20 cellular contexts compared by ENCODE assay signal in the genomic region with DNA sequence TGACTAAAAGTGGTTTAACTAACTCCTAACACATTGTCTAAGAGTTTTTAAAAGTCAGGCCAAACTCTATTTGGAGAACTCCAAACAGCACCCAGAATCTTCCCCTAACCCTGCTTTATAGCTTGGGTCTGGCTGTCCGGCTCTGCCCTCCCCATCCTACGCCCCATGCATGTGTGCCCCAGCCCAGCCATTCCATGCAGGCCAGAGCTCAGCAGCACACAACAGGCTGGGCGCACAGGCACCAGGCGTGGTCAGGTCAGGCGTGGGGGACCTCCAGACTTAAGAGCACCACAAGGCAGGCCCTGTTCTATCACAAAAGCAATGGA. TPM values are rescaled to one million over a fixed set of nuclear protein-coding genes. Genes with fewer than 3 reads are reported as not detected.
DNase-seq lines count a peak whose midpoint lies in the region; ATAC-seq, FAIRE-seq and TF ChIP-seq lines count a peak whose summit lies in the region.
"Had no signal": no experiment of that assay in that cellular context is flagged by ENCODE, and none has a peak within 500 bp of the region (broad histone marks: within the 10 kb centered on the region; RNA-seq: fewer than 3 reads in every experiment).

No MANE protein-coding gene starts in this region.

- H3K27ac ChIP-seq in left ventricle myocardium inferior (replicated peaks) (peak overlapping the region; percentile 79), astrocyte (ENCODE audit: low read depth, low read length) (peak overlapping the region; percentile 57), hepatocyte (peak overlapping the region; percentile 82)
- H3K27ac ChIP-seq in effector memory CD4-positive, alpha-beta T cell (ENCODE audit: insufficient read depth, low read length, poor library complexity, severe bottlenecking) = no peak overlapping the region
- H3K27ac ChIP-seq: KMS-11 had no signal

- peak overlapping the region; percentile 60 for H3K4me3 Mint-ChIP-seq in astrocyte (ENCODE audit: unreplicated experiment)
- H3K4me3 Mint-ChIP-seq in stimulated activated naive B cell treated with anti-CD40 and anti-IgM and Interleukin-4, amounts not matched to agents 10 μg/mL and 1 μg/mL and 100 μg/mL, for 72 hours = no peak overlapping the region
- H3K4me3 Mint-ChIP-seq: CD8-positive, alpha-beta T cell had no signal

- H3K36me3 ChIP-seq in left ventricle myocardium inferior = no peaks in the 10 kb centered on the region
- H3K36me3 ChIP-seq in astrocyte (ENCODE audit: insufficient read depth, low read length) = no peaks in the 10 kb centered on the region
- H3K36me3 ChIP-seq in hepatocyte (replicated peaks; ENCODE audit: insufficient read depth, low read depth) = no peaks in the 10 kb centered on the region
- no peaks in the 10 kb centered on the region for H3K36me3 ChIP-seq in effector memory CD4-positive, alpha-beta T cell (ENCODE audit: control insufficient read depth, insufficient read depth, low read length)
- H3K36me3 ChIP-seq: upper lobe of left lung had no signal

- no peaks in the 10 kb centered on the region for H3K9me3 Mint-ChIP-seq in astrocyte (ENCODE audit: unreplicated experiment)
- H3K9me3 Mint-ChIP-seq in stimulated activated naive B cell treated with anti-CD40 and anti-IgM and Interleukin-4, amounts not matched to agents 10 μg/mL and 1 μg/mL and 100 μg/mL, for 72 hours = no peaks in the 10 kb centered on the region
- H3K9me3 Mint-ChIP-seq: CD8-positive, alpha-beta T cell had no signal

- TF ChIP-seq CTCF in left ventricle myocardium inferior (IDR thresholded peaks at IDR 0.05; ENCODE audit: borderline replicate concordance) (no peak), astrocyte (IDR thresholded peaks at IDR 0.05; ENCODE audit: insufficient read depth, low read depth, low read length) (no peak), hepatocyte (IDR thresholded peaks at IDR 0.05; ENCODE audit: poor library complexity) (no peak)

- peak overlapping the region; percentile 61 for H3K9ac ChIP-seq in astrocyte (ENCODE audit: low read length)
- H3K9ac ChIP-seq: KMS-11 had no signal

- H4K20me1 ChIP-seq in astrocyte (ENCODE audit: insufficient read depth, low read length) (peaks cover 73% of the 10 kb centered on the region), hepatocyte (ENCODE audit: insufficient read depth, poor library complexity, severe bottlenecking) (peaks cover 9% of the 10 kb centered on the region)

- no peaks in the 10 kb centered on the region for H3K9me2 ChIP-seq in hepatocyte (replicated peaks; ENCODE audit: insufficient read depth)

- no peaks in the 10 kb centered on the region for H3K27me3 Mint-ChIP-seq in astrocyte (ENCODE audit: low read depth, unreplicated experiment)
- H3K27me3 Mint-ChIP-seq in stimulated activated naive B cell treated with anti-CD40 and anti-IgM and Interleukin-4, amounts not matched to agents 10 μg/mL and 1 μg/mL and 100 μg/mL, for 72 hours = peaks cover 8 to 27% of the 10 kb centered on the region in 2 donors

- peak overlapping the region; percentile 100 for H3K27ac Mint-ChIP-seq in astrocyte (ENCODE audit: unreplicated experiment)
- H3K27ac Mint-ChIP-seq in stimulated activated naive B cell treated with anti-CD40 and anti-IgM and Interleukin-4, amounts not matched to agents 10 μg/mL and 1 μg/mL and 100 μg/mL, for 72 hours = peak overlapping the region; percentile 53
- H3K27ac Mint-ChIP-seq: CD8-positive, alpha-beta T cell had no signal

- H3K4me1 Mint-ChIP-seq in astrocyte (ENCODE audit: low read depth, unreplicated experiment) = peaks cover 86% of the 10 kb centered on the region
- peaks cover 11 to 18% of the 10 kb centered on the region in 2 donors for H3K4me1 Mint-ChIP-seq in stimulated activated naive B cell treated with anti-CD40 and anti-IgM and Interleukin-4, amounts not matched to agents 10 μg/mL and 1 μg/mL and 100 μg/mL, for 72 hours

- peaks cover 99% of the 10 kb centered on the region for H3K79me2 ChIP-seq in astrocyte (ENCODE audit: insufficient read depth, low read length)
- H3K79me2 ChIP-seq in hepatocyte = peaks cover 97% of the 10 kb centered on the region

- TF ChIP-seq POLR2A in GM12891 (IDR thresholded peaks at IDR 0.05; ENCODE audit: low read depth, low read length) = no peak

- FAIRE-seq in astrocyte (lab: Jason Lieb, UNC) (no peak), GM12891 (lab: Jason Lieb, UNC) (no peak)

- peaks cover 10% of the 10 kb centered on the region for H3K36me3 Mint-ChIP-seq in astrocyte (ENCODE audit: low read depth, unreplicated experiment)
- no peaks in the 10 kb centered on the region for H3K36me3 Mint-ChIP-seq in stimulated activated naive B cell treated with anti-CD40 and anti-IgM and Interleukin-4, amounts not matched to agents 10 μg/mL and 1 μg/mL and 100 μg/mL, for 72 hours
- H3K36me3 Mint-ChIP-seq: CD8-positive, alpha-beta T cell had no signal

- 89% methylated on average over 5 of the region's 5 CpGs for WGBS in hepatocyte (ENCODE audit: low lambda C conversion rate, missing lambda C conversion rate)

- intact Hi-C loops in left ventricle myocardium inferior (cut with micrococcal nuclease) (no loop called here), left cardiac atrium (cut with DNase I) (no loop called here)

- H3K9me3 ChIP-seq in left ventricle myocardium inferior (replicated peaks) = no peaks in the 10 kb centered on the region
- no peaks in the 10 kb centered on the region for H3K9me3 ChIP-seq in astrocyte (ENCODE audit: insufficient read depth, low read depth, low read length)
- H3K9me3 ChIP-seq in hepatocyte (ENCODE audit: low read depth) = no peaks in the 10 kb centered on the region
- H3K9me3 ChIP-seq in effector memory CD4-positive, alpha-beta T cell (ENCODE audit: control insufficient read depth, low read length) = no peaks in the 10 kb centered on the region
- H3K9me3 ChIP-seq: SJSA1, upper lobe of left lung had no signal

- H3K4me1 ChIP-seq in left ventricle myocardium inferior (peaks cover 78% of the 10 kb centered on the region), astrocyte (ENCODE audit: insufficient read depth, low read length) (peaks cover 48% of the 10 kb centered on the region), hepatocyte (ENCODE audit: insufficient read depth) (peaks cover 24% of the 10 kb centered on the region)
- H3K4me1 ChIP-seq in effector memory CD4-positive, alpha-beta T cell (ENCODE audit: control insufficient read depth, insufficient read depth, low read length, poor library complexity, severe bottlenecking) = no peaks in the 10 kb centered on the region

- H3K4me3 ChIP-seq in left ventricle myocardium inferior (no peak overlapping the region), astrocyte (ENCODE audit: insufficient read depth, low read depth, low read length) (no peak overlapping the region), hepatocyte (no peak overlapping the region)
- no peak overlapping the region for H3K4me3 ChIP-seq in effector memory CD4-positive, alpha-beta T cell (ENCODE audit: insufficient read depth, low read depth, low read length, poor library complexity, severe bottlenecking)
- H3K4me3 ChIP-seq: SJSA1, upper lobe of left lung had no signal

- H2AFZ ChIP-seq in astrocyte (ENCODE audit: low read depth, low read length) (no peak overlapping the region), hepatocyte (no peak overlapping the region)

- peak overlapping the region; percentile 58 for H3K4me2 ChIP-seq in astrocyte (ENCODE audit: low read length)
- no peak overlapping the region for H3K4me2 ChIP-seq in hepatocyte
- H3K4me2 ChIP-seq: KMS-11 had no signal

- DNase-seq in left ventricle myocardium inferior (no peak), left cardiac atrium (no peak), astrocyte (ENCODE audit: low read depth) (no peak), hepatocyte (ENCODE audit: low spot score) (no peak), GM12891 (ENCODE audit: insufficient read length, low spot score) (no peak), NCI-H82 treated with DMSO at 0.1 percent for 48 hours (lab: John Stamatoyannopoulos, UW; ENCODE audit: unreplicated experiment) (no peak)
- DNase-seq in stimulated activated naive B cell treated with anti-CD40 and anti-IgM and Interleukin-4, amounts not matched to agents 10 μg/mL and 1 μg/mL and 100 μg/mL, for 72 hours = no peak
- DNase-seq in effector memory CD4-positive, alpha-beta T cell = no peak
- DNase-seq: activated CD4-positive, CD25-positive, alpha-beta regulatory T cell treated with anti-CD3 and anti-CD28 coated beads, Interleukin-2, amount 50 U/mL, for 72 hours; CD8-positive, alpha-beta T cell; central memory CD4-positive, alpha-beta T cell; DND-41; HCEC 1CT; NCI-H524; retina; stimulated activated naive CD8-positive, alpha-beta T cell treated with anti-CD3 and anti-CD28 coated beads, Interleukin-15, Interleukin-2, amounts not matched to agents 100 U/mL and 50 U/mL, for 24 hours; T-helper 9 cell; upper lobe of left lung had no signal

- no peak for ATAC-seq in left cardiac atrium
- ATAC-seq in stimulated activated naive B cell treated with anti-CD40 and anti-IgM and Interleukin-4, amounts not matched to agents 10 μg/mL and 1 μg/mL and 100 μg/mL, for 72 hours (replicated peaks) = no peak
- ATAC-seq: CD8-positive, alpha-beta T cell; stimulated activated naive CD8-positive, alpha-beta T cell treated with anti-CD3 and anti-CD28 coated beads, Interleukin-15, Interleukin-2, amounts not matched to agents 100 U/mL and 50 U/mL, for 24 hours had no signal

- H3K27me3 ChIP-seq in left ventricle myocardium inferior (ENCODE audit: low read depth) (no peaks in the 10 kb centered on the region), astrocyte (ENCODE audit: insufficient read depth, low read length) (no peaks in the 10 kb centered on the region), hepatocyte (no peaks in the 10 kb centered on the region)
- no peaks in the 10 kb centered on the region for H3K27me3 ChIP-seq in effector memory CD4-positive, alpha-beta T cell (replicated peaks; ENCODE audit: control insufficient read depth, insufficient read depth, low read length, poor library complexity, severe bottlenecking)
- H3K27me3 ChIP-seq: SJSA1, upper lobe of left lung had no signal

TF ChIP-seq in GM12891, 5 proteins besides CTCF, POLR2A, EP300 and RAD21:
- no peak for TF ChIP-seq SPI1 (IDR thresholded peaks at IDR 0.05; ENCODE audit: low read depth, low read length)
- no peak for TF ChIP-seq TAF1 (IDR thresholded peaks at IDR 0.05; ENCODE audit: low read depth, low read length)
- TF ChIP-seq PAX5 (IDR thresholded peaks at IDR 0.05; ENCODE audit: insufficient read depth, low read length, severe bottlenecking) = no peak
- no peak for TF ChIP-seq POU2F2 (IDR thresholded peaks at IDR 0.05; ENCODE audit: low read depth, low read length)
- no peak for TF ChIP-seq POLR2AphosphoS5 (IDR thresholded peaks at IDR 0.05; ENCODE audit: low read depth, low read length)

RNA-seq across cellular contexts. Expression of gene SHB, which starts 31.1 kb away (rescaled TPM):
- 19.4 TPM for total RNA-seq in left ventricle myocardium inferior
- 10 to 100 TPM; 20.3 to 34.6 TPM for total RNA-seq in left cardiac atrium
- 53.4 and 54.5 TPM in 2 replicates for total RNA-seq in astrocyte
- 15.5 and 20.8 TPM in 2 replicates for total RNA-seq in hepatocyte
- 36.1 and 48.3 TPM in 2 replicates for polyA plus RNA-seq in hepatocyte
- polyA plus RNA-seq in GM12891 (2012; ENCODE audit: low read depth, missing spikeins) = 2.7 TPM
